ENCODE assay signal across 9 cellular contexts in genomic region chr19:35740108-35740422, GRCh38. TPM values are rescaled to one million over a fixed set of nuclear protein-coding genes. Genes with fewer than 3 reads are reported as not detected.
DNase-seq lines count a peak whose midpoint lies in the region; ATAC-seq and TF ChIP-seq lines count a peak whose summit lies in the region.
"Had no signal": no experiment of that assay in that cellular context is flagged by ENCODE, and none has a peak within 500 bp of the region (broad histone marks: within the 10 kb centered on the region; RNA-seq: fewer than 3 reads in every experiment).

No MANE protein-coding gene starts in this region.

- intact Hi-C loops in mucosa of descending colon (cut with DNase I, micrococcal nuclease) = no loop called here

- peak; percentile 9 for ATAC-seq in GM18499 (IDR thresholded peaks at IDR 0.05; ENCODE audit: insufficient read depth, unreplicated experiment)
- ATAC-seq in HG03103 (IDR thresholded peaks at IDR 0.05; ENCODE audit: low read depth, unreplicated experiment) = peak; percentile 2
- ATAC-seq in mucosa of descending colon = no peak
- no peak for ATAC-seq in HG03025 (IDR thresholded peaks at IDR 0.05; ENCODE audit: low FRiP score, unreplicated experiment)

- no peak for DNase-seq in astrocyte of the spinal cord (ENCODE audit: low read depth, low spot score)
- no peak for DNase-seq in mucosa of descending colon
- DNase-seq in NCI-H2029 (lab: John Stamatoyannopoulos, UW) = no peak
- DNase-seq in dedifferentiated amniotic fluid mesenchymal stem cell (ENCODE audit: extremely low spot score) = no peak
- DNase-seq in NCI-H69 (lab: John Stamatoyannopoulos, UW) = no peak

- TF ChIP-seq CTCF in astrocyte of the spinal cord (IDR thresholded peaks at IDR 0.05; ENCODE audit: low read depth, low read length) (no peak), mucosa of descending colon (IDR thresholded peaks at IDR 0.05) (no peak)

- peaks cover 15% of the 10 kb centered on the region for H3K4me1 ChIP-seq in mucosa of descending colon (ENCODE audit: low read depth)

- H3K4me3 ChIP-seq in astrocyte of the spinal cord (ENCODE audit: low read depth, low read length) (peak overlapping the region; percentile 57), mucosa of descending colon (peak overlapping the region; percentile 12)

- in situ Hi-C loops in astrocyte of the spinal cord (cut with HindIII; ENCODE audit: low sequenced_read_pairs) = no loop called here

- peaks cover 4% of the 10 kb centered on the region for H3K36me3 ChIP-seq in mucosa of descending colon (ENCODE audit: low read depth)

- H3K9me3 ChIP-seq in mucosa of descending colon = no peaks in the 10 kb centered on the region

RNA-seq across cellular contexts. Expression of gene IGFLR1, which starts 2.2 kb away (rescaled TPM):
- total RNA-seq in mucosa of descending colon = 10 to 100 TPM in 1 of 3 donors, 1 to 10 TPM in 2; 5.3 to 14.6 (median 8.2) TPM

RNA-seq across cellular contexts. Expression of gene U2AF1L4, which starts 5.2 kb away (rescaled TPM):
- 10 to 100 TPM; 19.7 to 32.4 (median 32.1) TPM for total RNA-seq in mucosa of descending colon

RNA-seq across cellular contexts. Expression of gene PSENEN, which starts 5.4 kb away (rescaled TPM):
- 10 to 100 TPM; 56.7 to 92.1 (median 90.2) TPM for total RNA-seq in mucosa of descending colon

RNA-seq across cellular contexts. Expression of gene LIN37, which starts 8.3 kb away (rescaled TPM):
- 10 to 100 TPM in 1 of 3 donors, 1 to 10 TPM in 2; 7.6 to 14.3 (median 8.6) TPM for total RNA-seq in mucosa of descending colon

RNA-seq across cellular contexts. Expression of gene HSPB6, which starts 16.8 kb away (rescaled TPM):
- total RNA-seq in mucosa of descending colon = 100 to 1,000 TPM in 1 of 3 donors, 10 to 100 TPM in 1, 1 to 10 TPM in 1; 3.9 to 122 (median 22.9) TPM
- total RNA-seq: T-helper 2 cell treated with Interferon-gamma antibody and Interleukin-4, amounts not matched to agents 100 ng/mL and 5 ng/mL, for 36 hours had no signal

Comparison
In these comparisons a context has a peak if more than half of its experiments do, and no peak if none do; other contexts are left out.
1. ATAC-seq: peak in GM18499 (single experiment) and HG03103 (single experiment); none in mucosa of descending colon (single experiment) and HG03025 (single experiment).